In the genomic region with DNA sequence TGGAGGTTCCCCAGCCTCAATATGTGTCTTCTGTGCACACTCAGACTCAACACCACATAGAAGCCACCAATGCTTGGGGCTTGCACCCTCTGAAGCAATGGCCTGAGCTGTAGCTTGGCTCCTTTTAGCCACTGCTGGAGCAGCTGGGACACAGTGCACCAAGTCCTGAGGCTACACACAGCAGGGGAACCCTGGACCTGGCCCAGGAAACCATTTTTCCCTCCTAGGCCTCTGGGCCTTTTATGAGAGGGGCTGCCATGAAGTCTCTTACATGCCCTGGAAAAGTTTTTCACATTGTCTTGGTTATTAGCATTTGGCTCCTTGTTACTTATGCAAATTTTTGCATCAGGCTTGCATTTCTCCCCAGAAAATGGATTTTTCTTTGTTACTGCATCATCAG, we compare ENCODE assay signal across 28 cellular contexts.
"Had no signal": no experiment of that assay in that cellular context is flagged by ENCODE, and none has a peak within 500 bp of the region (broad histone marks: within the 10 kb centered on the region; RNA-seq: fewer than 3 reads in every experiment).

No MANE protein-coding gene starts in this region.

- H3K4me3 ChIP-seq: stomach, suprapubic skin, testis, thoracic aorta, thyroid gland, tibial artery, tibial nerve, transverse colon, upper lobe of left lung, upper lobe of right lung, uterus, vagina had no signal

- H3K27ac Mint-ChIP-seq: stimulated activated effector memory CD8-positive, alpha-beta T cell treated with anti-CD3 and anti-CD28 coated beads, Interleukin-12 subunit alpha, Interleukin-12 subunit beta, amount 100 ng/mL, for 72 hours; stimulated activated memory B cell treated with anti-CD40 and anti-IgM and Interleukin-4, amounts not matched to agents 10 μg/mL and 1 μg/mL and 100 μg/mL, for 72 hours; stimulated activated naive B cell treated with anti-CD40 and anti-IgM and Interleukin-4, amounts not matched to agents 10 μg/mL and 1 μg/mL and 100 μg/mL, for 72 hours; stimulated activated naive CD8-positive, alpha-beta T cell treated with anti-CD3 and anti-CD28 coated beads, Interleukin-15, amount 100 ng/mL, for 72 hours; stimulated activated naive CD8-positive, alpha-beta T cell treated with anti-CD3 and anti-CD28 coated beads, Interleukin-15, Interleukin-2, amounts not matched to agents 100 ng/mL and 50 ng/mL, for 24 hours; type B pancreatic cell had no signal

- H3K4me1 ChIP-seq: stomach, suprapubic skin, testis, thyroid gland, tibial artery, tibial nerve, transverse colon, upper lobe of left lung, upper lobe of right lung, uterus, vagina had no signal

- ATAC-seq: stimulated activated effector memory CD8-positive, alpha-beta T cell treated with anti-CD3 and anti-CD28 coated beads, Interleukin-12 subunit alpha, Interleukin-12 subunit beta, amount 100 ng/mL, for 72 hours; stimulated activated memory B cell treated with anti-CD40 and anti-IgM and Interleukin-4, amounts not matched to agents 10 μg/mL and 1 μg/mL and 100 μg/mL, for 72 hours; stimulated activated naive B cell treated with anti-CD40 and anti-IgM and Interleukin-4, amounts not matched to agents 10 μg/mL and 1 μg/mL and 100 μg/mL, for 72 hours; stimulated activated naive CD8-positive, alpha-beta T cell treated with anti-CD3 and anti-CD28 coated beads, Interleukin-15, amount 100 ng/mL, for 72 hours; stimulated activated naive CD8-positive, alpha-beta T cell treated with anti-CD3 and anti-CD28 coated beads, Interleukin-15, Interleukin-2, amounts not matched to agents 100 U/mL and 50 U/mL, for 24 hours; upper lobe of right lung had no signal

- H3K36me3 ChIP-seq: stomach, suprapubic skin, thoracic aorta, thyroid gland, tibial artery, tibial nerve, transverse colon, upper lobe of left lung, upper lobe of right lung, uterus, vagina had no signal

- H3K4me3 Mint-ChIP-seq: stimulated activated effector memory CD8-positive, alpha-beta T cell treated with anti-CD3 and anti-CD28 coated beads, Interleukin-12 subunit alpha, Interleukin-12 subunit beta, amount 100 ng/mL, for 72 hours; stimulated activated memory B cell treated with anti-CD40 and anti-IgM and Interleukin-4, amounts not matched to agents 10 μg/mL and 1 μg/mL and 100 μg/mL, for 72 hours; stimulated activated naive B cell treated with anti-CD40 and anti-IgM and Interleukin-4, amounts not matched to agents 10 μg/mL and 1 μg/mL and 100 μg/mL, for 72 hours; stimulated activated naive CD8-positive, alpha-beta T cell treated with anti-CD3 and anti-CD28 coated beads, Interleukin-15, amount 100 ng/mL, for 72 hours; stimulated activated naive CD8-positive, alpha-beta T cell treated with anti-CD3 and anti-CD28 coated beads, Interleukin-15, Interleukin-2, amounts not matched to agents 100 ng/mL and 50 ng/mL, for 24 hours; type B pancreatic cell had no signal

- H3K27me3 Mint-ChIP-seq: stimulated activated memory B cell treated with anti-CD40 and anti-IgM and Interleukin-4, amounts not matched to agents 10 μg/mL and 1 μg/mL and 100 μg/mL, for 72 hours; stimulated activated naive B cell treated with anti-CD40 and anti-IgM and Interleukin-4, amounts not matched to agents 10 μg/mL and 1 μg/mL and 100 μg/mL, for 72 hours; stimulated activated naive CD8-positive, alpha-beta T cell treated with anti-CD3 and anti-CD28 coated beads, Interleukin-15, amount 100 ng/mL, for 72 hours; stimulated activated naive CD8-positive, alpha-beta T cell treated with anti-CD3 and anti-CD28 coated beads, Interleukin-15, Interleukin-2, amounts not matched to agents 100 ng/mL and 50 ng/mL, for 24 hours; type B pancreatic cell had no signal

- DNase-seq: stimulated activated CD4-positive, alpha-beta T cell treated with anti-CD3 and anti-CD28 coated beads, Interleukin-2, amount 100 ng/mL, for 48 hours; stimulated activated CD4-positive, alpha-beta T cell treated with anti-CD3 and anti-CD28 coated beads, Interleukin-4, amount 100 ng/mL, for 1 hour; stimulated activated CD4-positive, alpha-beta T cell treated with anti-CD3 and anti-CD28 coated beads, Interleukin-4, amount 100 ng/mL, for 24 hours; stimulated activated CD4-positive, alpha-beta T cell treated with anti-CD3 and anti-CD28 coated beads, Interleukin-4, amount 100 ng/mL, for 4 hours; stimulated activated CD8-positive, alpha-beta memory T cell treated with anti-CD3 and anti-CD28 coated beads, Interleukin-4, amount 100 ng/mL, for 48 hours; stimulated activated naive B cell treated with anti-CD40 and anti-IgM and Interleukin-4, amounts not matched to agents 10 μg/mL and 1 μg/mL and 100 μg/mL, for 72 hours; stimulated activated naive CD4-positive, alpha-beta T cell; stimulated activated naive CD4-positive, alpha-beta T cell treated with Interleukin-2 at 50 U/mL for 16 hours; stimulated activated naive CD8-positive, alpha-beta T cell treated with anti-CD3 and anti-CD28 coated beads, Interleukin-15, amount 100 ng/mL, for 72 hours; stimulated activated naive CD8-positive, alpha-beta T cell treated with anti-CD3 and anti-CD28 coated beads, Interleukin-15, Interleukin-2, amounts not matched to agents 100 U/mL and 50 U/mL, for 24 hours; stomach; substantia nigra; testis; thyroid gland; tibial artery; transverse colon; trophoblast cell; upper lobe of left lung; upper lobe of right lung; uterus had no signal

- H3K9me3 Mint-ChIP-seq: stimulated activated memory B cell treated with anti-CD40 and anti-IgM and Interleukin-4, amounts not matched to agents 10 μg/mL and 1 μg/mL and 100 μg/mL, for 72 hours; stimulated activated naive CD8-positive, alpha-beta T cell treated with anti-CD3 and anti-CD28 coated beads, Interleukin-15, amount 100 ng/mL, for 72 hours; stimulated activated naive CD8-positive, alpha-beta T cell treated with anti-CD3 and anti-CD28 coated beads, Interleukin-15, Interleukin-2, amounts not matched to agents 100 ng/mL and 50 ng/mL, for 24 hours; type B pancreatic cell had no signal

- H3K27ac ChIP-seq: stomach, suprapubic skin, testis, thoracic aorta, thyroid gland, tibial artery, tibial nerve, transverse colon, upper lobe of left lung, upper lobe of right lung, uterus, vagina had no signal

- H3K4me1 Mint-ChIP-seq: stimulated activated effector memory CD8-positive, alpha-beta T cell treated with anti-CD3 and anti-CD28 coated beads, Interleukin-12 subunit alpha, Interleukin-12 subunit beta, amount 100 ng/mL, for 72 hours; stimulated activated memory B cell treated with anti-CD40 and anti-IgM and Interleukin-4, amounts not matched to agents 10 μg/mL and 1 μg/mL and 100 μg/mL, for 72 hours; stimulated activated naive B cell treated with anti-CD40 and anti-IgM and Interleukin-4, amounts not matched to agents 10 μg/mL and 1 μg/mL and 100 μg/mL, for 72 hours; stimulated activated naive CD8-positive, alpha-beta T cell treated with anti-CD3 and anti-CD28 coated beads, Interleukin-15, amount 100 ng/mL, for 72 hours had no signal

- H3K9me3 ChIP-seq: suprapubic skin, testis, thoracic aorta, thyroid gland, tibial artery, tibial nerve, transverse colon, upper lobe of left lung, upper lobe of right lung, uterus, vagina had no signal

- H3K36me3 Mint-ChIP-seq: stimulated activated effector memory CD8-positive, alpha-beta T cell treated with anti-CD3 and anti-CD28 coated beads, Interleukin-12 subunit alpha, Interleukin-12 subunit beta, amount 100 ng/mL, for 72 hours; stimulated activated memory B cell treated with anti-CD40 and anti-IgM and Interleukin-4, amounts not matched to agents 10 μg/mL and 1 μg/mL and 100 μg/mL, for 72 hours; stimulated activated naive B cell treated with anti-CD40 and anti-IgM and Interleukin-4, amounts not matched to agents 10 μg/mL and 1 μg/mL and 100 μg/mL, for 72 hours; type B pancreatic cell had no signal
